ENCODE assay signal across 9 cellular contexts in the genomic region with DNA sequence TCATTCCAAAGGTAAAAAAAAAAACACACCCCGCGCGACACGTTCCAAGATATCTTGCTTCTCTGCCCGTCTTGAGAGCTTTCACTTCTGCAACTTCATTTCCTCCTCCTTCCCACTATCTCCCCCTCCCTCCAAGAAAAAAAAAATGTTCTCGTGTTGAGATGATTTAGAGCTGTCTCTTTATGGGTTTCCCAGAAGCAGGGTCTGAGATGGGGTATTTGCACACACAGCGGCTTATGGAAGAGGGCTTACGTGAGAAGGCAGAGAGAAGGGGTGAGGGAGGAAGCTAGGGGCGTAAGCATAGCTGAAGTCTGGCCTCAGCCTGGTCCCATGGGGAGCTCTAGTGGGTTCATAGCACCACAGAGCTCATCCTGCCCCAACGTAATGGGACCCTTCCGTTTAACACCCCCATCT. TPM values are rescaled to one million over a fixed set of nuclear protein-coding genes. Genes with fewer than 3 reads are reported as not detected.
DNase-seq lines count a peak whose midpoint lies in the region; ATAC-seq and TF ChIP-seq lines count a peak whose summit lies in the region.
"Had no signal": no experiment of that assay in that cellular context is flagged by ENCODE, and none has a peak within 500 bp of the region (broad histone marks: within the 10 kb centered on the region; RNA-seq: fewer than 3 reads in every experiment).

No MANE protein-coding gene starts in this region.

- dilution Hi-C loops in mammary epithelial cell (cut with HindIII; ENCODE audit: low sequenced_read_pairs), result loop anchor here (5.0 kb wide), 2 partner anchors 63 to 72 kb away; partner anchors contain the start of gene NR2F6

- no peak overlapping the region for H2AFZ ChIP-seq in mammary epithelial cell (ENCODE audit: low read depth, low read length)

- H3K4me3 Mint-ChIP-seq in CD4-positive, alpha-beta memory T cell, result peak overlapping the region; percentile 86 to 92 (median 90)
- peak overlapping the region; percentile 79 for H3K4me3 Mint-ChIP-seq in activated B cell treated with CpG ODN at 0.5 μM for 24 hours

- peaks cover 19% of the 10 kb centered on the region for H3K36me3 ChIP-seq in CD4-positive, alpha-beta memory T cell (ENCODE audit: insufficient read depth, low read length)
- peaks cover 87% of the 10 kb centered on the region for H3K36me3 ChIP-seq in lower lobe of right lung
- peaks cover 4% of the 10 kb centered on the region for H3K36me3 ChIP-seq in mammary epithelial cell (ENCODE audit: insufficient read depth, low read length)

- CTCF ChIA-PET in CD4-positive, alpha-beta memory T cell (lab: Charles Lee; ENCODE audit: partially characterized antibody), result interaction anchor here (0.6 to 2.8 kb wide), 15 partner anchors 9 to 116 kb away, joined by 3 to 13 read pairs (median 4); partner anchors contain the start of genes BABAM1 and USE1
- CTCF ChIA-PET in activated B cell treated with CpG ODN at 0.5 μM for 24 hours (lab: Charles Lee) (interaction anchor here (0.6 to 1.9 kb wide), 7 partner anchors 52 to 284 kb away, joined by 3 to 8 read pairs (median 3); partner anchors contain the start of genes HAUS8 and MYO9B), mammary epithelial cell (lab: Charles Lee; ENCODE audit: low non-redundant PET) (interaction anchor here (0.6 kb wide), 1 partner anchor 20 kb away, joined by 10 read pairs; no protein-coding TSS in a partner anchor)

- H3K79me2 ChIP-seq in mammary epithelial cell (ENCODE audit: insufficient read depth, low read length), result no peaks in the 10 kb centered on the region

- ATAC-seq in GM21723 (IDR thresholded peaks at IDR 0.05; ENCODE audit: unreplicated experiment) (peak; percentile 48), activated B cell treated with CpG ODN at 0.5 μM for 24 hours (ENCODE audit: low read depth) (peak; percentile 85), lower lobe of right lung (peak in 1 of 2 donors; percentile 21), HG03439 (IDR thresholded peaks at IDR 0.05; ENCODE audit: unreplicated experiment) (no peak)

- 89% methylated on average over 11 of the region's 11 CpGs for WGBS in mammary epithelial cell (ENCODE audit: low coverage, missing lambda C conversion rate)

- peak overlapping the region; percentile 82 to 98 (median 96) for H3K27ac Mint-ChIP-seq in CD4-positive, alpha-beta memory T cell
- H3K27ac Mint-ChIP-seq in activated B cell treated with CpG ODN at 0.5 μM for 24 hours, result peak overlapping the region; percentile 99

- H3K9me3 Mint-ChIP-seq in CD4-positive, alpha-beta memory T cell, result no peaks in the 10 kb centered on the region
- no peaks in the 10 kb centered on the region for H3K9me3 Mint-ChIP-seq in activated B cell treated with CpG ODN at 0.5 μM for 24 hours

- peak overlapping the region; percentile 5 to 43 for H3K4me3 ChIP-seq in CD4-positive, alpha-beta memory T cell (ENCODE audit: low read length in 2 of 2)
- no peak overlapping the region for H3K4me3 ChIP-seq in lower lobe of right lung
- H3K4me3 ChIP-seq in mammary epithelial cell (replicated peaks in 1 of 3; ENCODE audit: insufficient read depth in 1 of 3, low read depth in 2 of 3, low read length in 3 of 3), result no peak overlapping the region
- H3K4me3 ChIP-seq: testis had no signal

- H3K4me1 Mint-ChIP-seq in CD4-positive, alpha-beta memory T cell, result peaks cover 16 to 27% (median 19%) of the 10 kb centered on the region in 4 donors
- H3K4me1 Mint-ChIP-seq in activated B cell treated with CpG ODN at 0.5 μM for 24 hours, result peaks cover 32% of the 10 kb centered on the region

- no peak overlapping the region for H3K9ac ChIP-seq in mammary epithelial cell (ENCODE audit: insufficient read depth, low read length)

- no peak overlapping the region for H3K4me2 ChIP-seq in mammary epithelial cell (ENCODE audit: insufficient read depth, low read depth, low read length)

- no peak for TF ChIP-seq CTCF in activated B cell treated with CpG ODN at 0.5 μM for 24 hours (IDR thresholded peaks at IDR 0.05)
- no peak for TF ChIP-seq CTCF in lower lobe of right lung (IDR thresholded peaks at IDR 0.05)
- TF ChIP-seq CTCF in mammary epithelial cell (conservative IDR thresholded peaks at IDR 0.05 in 1 of 2, IDR thresholded peaks at IDR 0.05 in 1 of 2; ENCODE audit: extremely low read depth in 1 of 2, insufficient read depth in 1 of 2, low read depth in 1 of 2, low read length in 2 of 2), result no peak

- POLR2A ChIA-PET in CD4-positive, alpha-beta memory T cell (lab: Charles Lee; ENCODE audit: partially characterized antibody), result interaction anchor here (0.6 to 3.4 kb wide), 17 partner anchors 9 to 155 kb away, joined by 3 to 52 read pairs (median 6); partner anchors contain the start of genes BABAM1, HAUS8, MYO9B and OCEL1
- POLR2A ChIA-PET in activated B cell treated with CpG ODN at 0.5 μM for 24 hours (lab: Charles Lee), result interaction anchor here (0.5 to 3.2 kb wide), 25 partner anchors 11 to 1347 kb away, joined by 3 to 25 read pairs (median 5); partner anchors contain the start of genes ANKLE1, BABAM1, DDA1 and HAUS8

- peaks cover 22% of the 10 kb centered on the region for H3K4me1 ChIP-seq in CD4-positive, alpha-beta memory T cell (ENCODE audit: insufficient read depth, low read length)
- peaks cover 8% of the 10 kb centered on the region for H3K4me1 ChIP-seq in lower lobe of right lung
- H3K4me1 ChIP-seq in mammary epithelial cell (ENCODE audit: insufficient read depth, low read length), result no peaks in the 10 kb centered on the region
- H3K4me1 ChIP-seq: testis had no signal

- H3K27me3 ChIP-seq in CD4-positive, alpha-beta memory T cell (ENCODE audit: insufficient read depth, low read length), result no peaks in the 10 kb centered on the region
- H3K27me3 ChIP-seq in lower lobe of right lung (ENCODE audit: low read depth) (no peaks in the 10 kb centered on the region), mammary epithelial cell (ENCODE audit: insufficient read depth, low read length) (no peaks in the 10 kb centered on the region)
- H3K27me3 ChIP-seq: testis had no signal

- no peaks in the 10 kb centered on the region for H3K9me3 ChIP-seq in CD4-positive, alpha-beta memory T cell (ENCODE audit: control insufficient read depth in 1 of 2, low read length in 2 of 2)
- H3K9me3 ChIP-seq in lower lobe of right lung (no peaks in the 10 kb centered on the region), mammary epithelial cell (replicated peaks; ENCODE audit: insufficient read depth, low read length) (no peaks in the 10 kb centered on the region)
- H3K9me3 ChIP-seq: testis had no signal

- no TSS peak for BruUV-seq in mammary epithelial cell (replicated peaks; lab: Mats Ljungman, UMichigan)

- H3K36me3 Mint-ChIP-seq in CD4-positive, alpha-beta memory T cell, result peaks cover 15 to 42% of the 10 kb centered on the region in 2 donors
- H3K36me3 Mint-ChIP-seq in activated B cell treated with CpG ODN at 0.5 μM for 24 hours (ENCODE audit: low read depth), result peaks cover 44% of the 10 kb centered on the region

- H4K20me1 ChIP-seq in mammary epithelial cell (ENCODE audit: insufficient read depth, low read length), result no peaks in the 10 kb centered on the region

- no peaks in the 10 kb centered on the region for H3K27me3 Mint-ChIP-seq in CD4-positive, alpha-beta memory T cell
- no peaks in the 10 kb centered on the region for H3K27me3 Mint-ChIP-seq in activated B cell treated with CpG ODN at 0.5 μM for 24 hours

- H3K27ac ChIP-seq in CD4-positive, alpha-beta memory T cell (ENCODE audit: low read depth, low read length), result peak overlapping the region; percentile 58
- H3K27ac ChIP-seq in lower lobe of right lung (peak overlapping the region; percentile 28), mammary epithelial cell (ENCODE audit: insufficient read depth, low read depth, low read length) (no peak overlapping the region)
- H3K27ac ChIP-seq: testis had no signal

- intact Hi-C loops in CD4-positive, alpha-beta memory T cell (cut with micrococcal nuclease), result loop anchor here (1.0 to 2.0 kb wide), 3 partner anchors 51 to 117 kb away; no protein-coding TSS in a partner anchor
- intact Hi-C loops in activated B cell treated with CpG ODN at 0.5 μM for 24 hours (cut with micrococcal nuclease) (loop anchor here (1.0 to 5.0 kb wide), 6 partner anchors 14 to 117 kb away; partner anchors contain the start of genes HAUS8, MYO9B, OCEL1 and USE1), lower lobe of right lung (cut with DNase I) (no loop called here), mammary epithelial cell (cut with micrococcal nuclease) (no loop called here)

- in situ Hi-C loops in mammary epithelial cell (cut with MboI; ENCODE audit: low sequenced_read_pairs in 2 of 2), result no loop called here

- DNase-seq in CD4-positive, alpha-beta memory T cell, result peak in 4 of 5 donors; percentile 24 to 35 (median 31)
- peak; percentile 42 for DNase-seq in activated B cell treated with CpG ODN at 0.5 μM for 24 hours
- DNase-seq in lower lobe of right lung, result no peak
- no peak for DNase-seq in NCI-H1436 (lab: John Stamatoyannopoulos, UW)
- DNase-seq in mammary epithelial cell, result no peak
- DNase-seq in COLO668 (lab: John Stamatoyannopoulos, UW; ENCODE audit: unreplicated experiment), result no peak
- DNase-seq: testis had no signal

RNA-seq across cellular contexts. Expression of gene USE1, which starts 31.3 kb away (rescaled TPM):
- 10 to 100 TPM; 38.1 to 42.8 TPM for total RNA-seq in CD4-positive, alpha-beta memory T cell
- polyA plus RNA-seq in CD4-positive, alpha-beta memory T cell, result 10 to 100 TPM; 36.5 to 44.3 TPM
- 41.9 and 43.4 TPM in 2 replicates for total RNA-seq in activated B cell treated with CpG ODN at 0.5 μM for 24 hours
- 32.0 TPM for total RNA-seq in lower lobe of right lung
- 10 to 100 TPM; 18.4 to 24.0 TPM for total RNA-seq in mammary epithelial cell
- polyA plus RNA-seq in mammary epithelial cell, result 24.2 TPM
- polyA minus RNA-seq in mammary epithelial cell, result 2.3 TPM

RNA-seq across cellular contexts. Expression of gene OCEL1, which starts 42.2 kb away (rescaled TPM):
- 10 to 100 TPM; 23.9 to 29.3 TPM for total RNA-seq in CD4-positive, alpha-beta memory T cell
- polyA plus RNA-seq in CD4-positive, alpha-beta memory T cell, result 10 to 100 TPM; 37.8 to 38.0 TPM
- total RNA-seq in activated B cell treated with CpG ODN at 0.5 μM for 24 hours (22.4 and 25.8 TPM in 2 replicates), lower lobe of right lung (37.2 TPM), mammary epithelial cell (10 to 100 TPM in 1 of 2 donors, 1 to 10 TPM in 1; 2.5 to 16.0 TPM)
- polyA plus RNA-seq in mammary epithelial cell, result 6.1 TPM
- 9.7 TPM for polyA minus RNA-seq in mammary epithelial cell

Comparison
In these comparisons a context has a peak if more than half of its experiments do, and no peak if none do; other contexts are left out.
1. DNase-seq: peak in CD4-positive, alpha-beta memory T cell (4 of 5) and activated B cell treated with CpG ODN at 0.5 μM for 24 hours (single experiment); none in lower lobe of right lung (single experiment), NCI-H1436 (single experiment), mammary epithelial cell (single experiment) and COLO668 (single experiment).
2. H3K4me3 ChIP-seq: peak in CD4-positive, alpha-beta memory T cell (2 of 2); none in lower lobe of right lung (single experiment) and mammary epithelial cell (0 of 3).
3. intact Hi-C loops: an anchor here in CD4-positive, alpha-beta memory T cell (1.0 to 2.0 kb wide) and activated B cell treated with CpG ODN at 0.5 μM for 24 hours (1.0 to 5.0 kb wide); none called in lower lobe of right lung and mammary epithelial cell.